ENCODE assay signal across 8 cellular contexts in the genomic region with DNA sequence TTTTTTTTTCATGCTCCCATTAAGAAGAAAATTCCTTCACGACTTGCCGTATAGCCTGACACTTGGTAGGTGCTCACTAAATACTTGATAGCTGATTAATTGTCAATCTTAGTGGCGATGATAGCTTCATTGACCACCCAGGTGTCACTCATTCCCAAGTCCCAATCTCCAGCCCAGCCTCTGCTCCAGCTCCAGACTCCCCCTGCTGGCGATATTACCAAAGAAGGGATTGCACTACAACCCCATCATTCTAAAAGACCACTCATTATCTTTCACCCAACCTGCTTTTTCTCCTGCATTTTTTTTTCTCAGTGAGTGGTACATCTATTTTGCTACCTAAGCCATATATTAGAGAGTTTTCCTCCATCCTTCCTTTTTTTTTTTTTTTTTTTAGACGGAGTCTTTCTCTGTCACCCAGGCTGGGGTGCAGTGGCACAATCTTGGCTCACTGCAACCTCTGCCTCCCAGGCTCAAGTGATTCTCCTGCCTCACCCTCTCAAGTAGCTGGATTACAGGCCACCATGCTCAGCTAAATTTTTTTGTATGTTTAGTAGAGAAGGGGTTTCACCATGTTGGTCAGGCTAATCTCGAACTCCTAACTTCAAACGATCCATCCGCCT. TPM values are rescaled to one million over a fixed set of nuclear protein-coding genes. Genes with fewer than 3 reads are reported as not detected.
DNase-seq lines count a peak whose midpoint lies in the region; ATAC-seq and TF ChIP-seq lines count a peak whose summit lies in the region.

No MANE protein-coding gene starts in this region.

- no peaks in the 10 kb centered on the region for H3K36me3 ChIP-seq in esophagus squamous epithelium

- ATAC-seq in HG02981 (IDR thresholded peaks at IDR 0.05; ENCODE audit: unreplicated experiment) = no peak

- no peak overlapping the region for H3K4me3 ChIP-seq in esophagus squamous epithelium

- no peak overlapping the region for H3K27ac ChIP-seq in esophagus squamous epithelium

- WGBS in esophagus squamous epithelium, 2 donors = 55 to 64% methylated on average over 8 of the region's 8 CpGs

- H3K9me3 ChIP-seq in esophagus squamous epithelium = no peaks in the 10 kb centered on the region

- intact Hi-C loops in esophagus squamous epithelium (cut with DNase I) = loop anchor here (10.0 kb wide), 1 partner anchor 277 kb away; no protein-coding TSS in a partner anchor

- H3K4me3 Mint-ChIP-seq in osteocyte (ENCODE audit: unreplicated experiment) = no peak overlapping the region

- TF ChIP-seq POLR2A in esophagus squamous epithelium (IDR thresholded peaks at IDR 0.05) = no peak

- H3K9me3 Mint-ChIP-seq in osteocyte (ENCODE audit: unreplicated experiment) = no peaks in the 10 kb centered on the region

- no peak overlapping the region for H3K27ac Mint-ChIP-seq in osteocyte (ENCODE audit: unreplicated experiment)

- TF ChIP-seq CTCF in esophagus squamous epithelium (IDR thresholded peaks at IDR 0.05) (peak; percentile 26 to 76 (median 56)), osteocyte (IDR thresholded peaks at IDR 0.05) (peak; percentile 76)

- peaks cover 0 to 12% (median 0%) of the 10 kb centered on the region in 4 donors for H3K27me3 ChIP-seq in esophagus squamous epithelium

- DNase-seq in Daoy (ENCODE audit: low read depth) (peak; percentile 46), H4 (ENCODE audit: low spot score) (peak; percentile 47), NCI-H2029 treated with DMSO at 0.1 percent for 48 hours (lab: John Stamatoyannopoulos, UW) (peak; percentile 2), esophagus squamous epithelium (lab: John Stamatoyannopoulos, UW) (no peak), osteocyte (ENCODE audit: extremely low spot score, unreplicated experiment) (no peak), NCI-H526 treated with DMSO at 0.1 percent for 48 hours (lab: John Stamatoyannopoulos, UW) (no peak)
- peak; percentile 5 to 12 for DNase-seq in activated CD4-positive, alpha-beta T cell treated with anti-CD3 and anti-CD28 coated beads, Interleukin-2, amount 50 U/mL, for 4 hours

- no peaks in the 10 kb centered on the region for H3K4me1 ChIP-seq in esophagus squamous epithelium

- H3K4me1 Mint-ChIP-seq in osteocyte (ENCODE audit: unreplicated experiment) = peaks cover 2% of the 10 kb centered on the region

- no peaks in the 10 kb centered on the region for H3K36me3 Mint-ChIP-seq in osteocyte (ENCODE audit: unreplicated experiment)

- peaks cover 22% of the 10 kb centered on the region for H3K27me3 Mint-ChIP-seq in osteocyte (ENCODE audit: unreplicated experiment)

RNA-seq across cellular contexts. Expression of gene COMMD2, which starts 19.5 kb away (rescaled TPM):
- 40.1 and 88.3 TPM in 2 replicates for total RNA-seq in Daoy (2014; rRNA removed; shearing (Covaris generic))
- total RNA-seq in H4 (2014; rRNA removed; shearing (Covaris generic)) = 52.3 and 52.7 TPM in 2 replicates
- total RNA-seq in esophagus squamous epithelium = 10 to 100 TPM; 11.1 to 29.2 (median 22.1) TPM
- total RNA-seq in osteocyte = 49.7 and 53.5 TPM in 2 replicates

RNA-seq across cellular contexts. Expression of gene ANKUB1, which starts 20.6 kb away (rescaled TPM):
- total RNA-seq in Daoy (2014; rRNA removed; shearing (Covaris generic)) = not detected in 2 replicates
- not detected in 2 replicates for total RNA-seq in H4 (2014; rRNA removed; shearing (Covaris generic))
- total RNA-seq in esophagus squamous epithelium (not detected), osteocyte (not detected in 2 replicates)

RNA-seq across cellular contexts. Expression of gene RNF13, which starts 41.3 kb away (rescaled TPM):
- total RNA-seq in Daoy (2014; rRNA removed; shearing (Covaris generic)) = 39.5 and 40.5 TPM in 2 replicates
- 42.3 and 72.7 TPM in 2 replicates for total RNA-seq in H4 (2014; rRNA removed; shearing (Covaris generic))
- total RNA-seq in esophagus squamous epithelium (10 to 100 TPM; 17.4 to 70.4 (median 45.8) TPM), osteocyte (45.1 and 61.4 TPM in 2 replicates)

Comparison
In these comparisons a context has a peak if more than half of its experiments do, and no peak if none do; other contexts are left out.
1. DNase-seq: peak in Daoy (single experiment), H4 (single experiment), NCI-H2029 treated with DMSO at 0.1 percent for 48 hours (single experiment) and activated CD4-positive, alpha-beta T cell treated with anti-CD3 and anti-CD28 coated beads, Interleukin-2, amount 50 U/mL, for 4 hours (2 of 2); none in esophagus squamous epithelium (single experiment), osteocyte (single experiment) and NCI-H526 treated with DMSO at 0.1 percent for 48 hours (single experiment).